ENCODE assay signal across 8 cellular contexts in genomic region chr9:128523199-128523925, GRCh38.
DNase-seq lines count a peak whose midpoint lies in the region; ATAC-seq and TF ChIP-seq lines count a peak whose summit lies in the region.

No MANE protein-coding gene starts in this region.

- no peak for TF ChIP-seq CTCF in RWPE1 (conservative IDR thresholded peaks at IDR 0.05; ENCODE audit: low read depth)

- no peaks in the 10 kb centered on the region for H3K4me1 ChIP-seq in effector memory CD4-positive, alpha-beta T cell (ENCODE audit: control insufficient read depth, insufficient read depth, low read length, poor library complexity, severe bottlenecking)

- CTCF ChIA-PET in RWPE1 (lab: Yijun Ruan, JAX) = interaction anchor here (0.5 to 0.6 kb wide), 2 partner anchors 59 to 250 kb away, joined by 3 to 4 read pairs; no protein-coding TSS in a partner anchor

- peak overlapping the region; percentile 34 for H3K27ac ChIP-seq in RWPE1
- no peak overlapping the region for H3K27ac ChIP-seq in effector memory CD4-positive, alpha-beta T cell (ENCODE audit: insufficient read depth, low read length, poor library complexity, severe bottlenecking)

- H3K27me3 ChIP-seq in effector memory CD4-positive, alpha-beta T cell (replicated peaks; ENCODE audit: control insufficient read depth, insufficient read depth, low read length, poor library complexity, severe bottlenecking) = no peaks in the 10 kb centered on the region

- H3K36me3 ChIP-seq in effector memory CD4-positive, alpha-beta T cell (ENCODE audit: control insufficient read depth, insufficient read depth, low read length) = peaks cover 61% of the 10 kb centered on the region

- H3K4me3 ChIP-seq in skeletal muscle cell (ENCODE audit: low read depth, low read length) = no peak overlapping the region
- H3K4me3 ChIP-seq in effector memory CD4-positive, alpha-beta T cell (ENCODE audit: insufficient read depth, low read depth, low read length, poor library complexity, severe bottlenecking) = no peak overlapping the region

- POLR2A ChIA-PET in RWPE1 (lab: Yijun Ruan, JAX; ENCODE audit: low non-redundant PET) = no interaction called here

- DNase-seq in HS-5 (ENCODE audit: low read depth) (peak; percentile 10), RWPE1 (ENCODE audit: low spot score) (no peak), glomerular visceral epithelial cell (ENCODE audit: extremely low spot score) (peak; percentile 64), skeletal muscle cell (ENCODE audit: low read depth) (peak; percentile 33), GM19240 (ENCODE audit: insufficient read length, low spot score) (no peak), LoVo (ENCODE audit: low spot score) (no peak)
- no peak for DNase-seq in effector memory CD4-positive, alpha-beta T cell

- no peaks in the 10 kb centered on the region for H3K9me3 ChIP-seq in effector memory CD4-positive, alpha-beta T cell (ENCODE audit: control insufficient read depth, low read length)

- no peak for ATAC-seq in HG02763 (IDR thresholded peaks at IDR 0.05; ENCODE audit: unreplicated experiment)

Comparison
In these comparisons a context has a peak if more than half of its experiments do, and no peak if none do; other contexts are left out.
1. DNase-seq: peak in HS-5 (single experiment), glomerular visceral epithelial cell (single experiment) and skeletal muscle cell (single experiment); none in RWPE1 (single experiment), GM19240 (single experiment), LoVo (single experiment) and effector memory CD4-positive, alpha-beta T cell (0 of 3).